In the genomic region with DNA sequence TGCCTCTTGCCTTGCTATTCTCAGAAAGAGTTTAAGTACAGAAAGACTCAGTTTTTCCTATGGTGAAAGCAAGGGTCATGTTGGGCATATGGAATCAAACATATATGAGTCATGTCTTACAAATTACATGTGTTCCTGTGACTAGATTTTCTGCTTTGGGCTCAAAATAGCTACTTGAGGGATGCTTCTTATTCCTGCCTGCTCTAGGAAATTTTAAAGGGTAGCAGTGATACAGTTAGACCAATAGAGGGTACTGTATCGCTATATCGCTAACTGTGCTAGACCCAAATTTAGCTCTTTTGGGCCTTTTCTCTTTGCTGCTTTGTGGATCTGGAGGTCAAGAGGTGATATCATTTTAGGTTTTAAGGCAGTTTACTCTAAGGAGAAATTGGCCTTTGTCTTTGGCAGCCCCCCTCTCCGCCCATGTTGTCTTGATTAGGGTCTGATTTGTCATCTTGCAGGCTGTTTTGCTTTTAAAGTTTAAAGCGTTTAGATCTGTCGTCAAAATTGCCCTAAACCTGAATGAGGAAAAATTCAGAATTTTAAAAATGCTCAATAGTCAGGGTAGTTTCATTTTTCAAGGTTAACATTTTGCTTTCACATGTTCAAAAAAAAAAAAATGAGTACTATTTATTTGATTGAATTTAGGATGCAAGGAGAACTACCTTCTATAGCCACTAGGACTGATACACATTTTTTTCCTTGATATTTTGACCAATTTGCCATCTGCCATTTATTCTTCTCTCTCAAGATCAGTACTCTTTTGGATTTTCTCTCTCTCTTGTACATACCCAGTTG, we compare ENCODE assay signal across 1 cellular context.
TF ChIP-seq lines count a peak whose summit lies in the region.

No MANE protein-coding gene starts in this region.

TF ChIP-seq in HepG2, 621 proteins besides CTCF, POLR2A, EP300 and RAD21 (continued from another document):
- TF ChIP-seq MAFG (CRISPR knock-in tag; IDR thresholded peaks at IDR 0.05) (no peak), JUN (CRISPR knock-in tag; IDR thresholded peaks at IDR 0.05) (no peak), HMGXB4 (CRISPR knock-in tag; IDR thresholded peaks at IDR 0.05; ENCODE audit: borderline replicate concordance in 1 of 2, low read depth in 1 of 2) (peak in 1 of 2 experiments; percentile 48; a peak in 1 of 4 replicates), ZFX (CRISPR knock-in tag; IDR thresholded peaks at IDR 0.05; ENCODE audit: low read depth) (0 out of 2 replicates have a peak, but pooled peaks have one; percentile 16), ZBED4 (CRISPR knock-in tag; IDR thresholded peaks at IDR 0.05; ENCODE audit: borderline replicate concordance) (peak; percentile 52; the same call in 1 of the 2 replicates), MBNL3 (CRISPR knock-in tag; conservative IDR thresholded peaks at IDR 0.05) (no peak), KLF13 (CRISPR knock-in tag; IDR thresholded peaks at IDR 0.05) (no peak), ZNF382 (CRISPR knock-in tag; IDR thresholded peaks at IDR 0.05; ENCODE audit: borderline replicate concordance) (no peak), IRX3 (CRISPR knock-in tag; IDR thresholded peaks at IDR 0.05; ENCODE audit: borderline replicate concordance, low read depth) (no peak), ATF4 (CRISPR knock-in tag; IDR thresholded peaks at IDR 0.05) (no peak), ZNF296 (CRISPR knock-in tag; conservative IDR thresholded peaks at IDR 0.05) (no peak), TMF1 (CRISPR knock-in tag; IDR thresholded peaks at IDR 0.05; ENCODE audit: low read depth) (no peak), TOE1 (CRISPR knock-in tag; IDR thresholded peaks at IDR 0.05) (no peak), TEAD2 (CRISPR knock-in tag; IDR thresholded peaks at IDR 0.05) (no peak)
- TF ChIP-seq, protein P1, sequence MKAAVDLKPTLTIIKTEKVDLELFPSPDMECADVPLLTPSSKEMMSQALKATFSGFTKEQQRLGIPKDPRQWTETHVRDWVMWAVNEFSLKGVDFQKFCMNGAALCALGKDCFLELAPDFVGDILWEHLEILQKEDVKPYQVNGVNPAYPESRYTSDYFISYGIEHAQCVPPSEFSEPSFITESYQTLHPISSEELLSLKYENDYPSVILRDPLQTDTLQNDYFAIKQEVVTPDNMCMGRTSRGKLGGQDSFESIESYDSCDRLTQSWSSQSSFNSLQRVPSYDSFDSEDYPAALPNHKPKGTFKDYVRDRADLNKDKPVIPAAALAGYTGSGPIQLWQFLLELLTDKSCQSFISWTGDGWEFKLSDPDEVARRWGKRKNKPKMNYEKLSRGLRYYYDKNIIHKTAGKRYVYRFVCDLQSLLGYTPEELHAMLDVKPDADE (CRISPR knock-in tag; IDR thresholded peaks at IDR 0.05), result no peak
- TF ChIP-seq, protein P2, sequence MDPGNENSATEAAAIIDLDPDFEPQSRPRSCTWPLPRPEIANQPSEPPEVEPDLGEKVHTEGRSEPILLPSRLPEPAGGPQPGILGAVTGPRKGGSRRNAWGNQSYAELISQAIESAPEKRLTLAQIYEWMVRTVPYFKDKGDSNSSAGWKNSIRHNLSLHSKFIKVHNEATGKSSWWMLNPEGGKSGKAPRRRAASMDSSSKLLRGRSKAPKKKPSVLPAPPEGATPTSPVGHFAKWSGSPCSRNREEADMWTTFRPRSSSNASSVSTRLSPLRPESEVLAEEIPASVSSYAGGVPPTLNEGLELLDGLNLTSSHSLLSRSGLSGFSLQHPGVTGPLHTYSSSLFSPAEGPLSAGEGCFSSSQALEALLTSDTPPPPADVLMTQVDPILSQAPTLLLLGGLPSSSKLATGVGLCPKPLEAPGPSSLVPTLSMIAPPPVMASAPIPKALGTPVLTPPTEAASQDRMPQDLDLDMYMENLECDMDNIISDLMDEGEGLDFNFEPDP (CRISPR knock-in tag; conservative IDR thresholded peaks at IDR 0.05), result no peak
- TF ChIP-seq, protein P3, sequence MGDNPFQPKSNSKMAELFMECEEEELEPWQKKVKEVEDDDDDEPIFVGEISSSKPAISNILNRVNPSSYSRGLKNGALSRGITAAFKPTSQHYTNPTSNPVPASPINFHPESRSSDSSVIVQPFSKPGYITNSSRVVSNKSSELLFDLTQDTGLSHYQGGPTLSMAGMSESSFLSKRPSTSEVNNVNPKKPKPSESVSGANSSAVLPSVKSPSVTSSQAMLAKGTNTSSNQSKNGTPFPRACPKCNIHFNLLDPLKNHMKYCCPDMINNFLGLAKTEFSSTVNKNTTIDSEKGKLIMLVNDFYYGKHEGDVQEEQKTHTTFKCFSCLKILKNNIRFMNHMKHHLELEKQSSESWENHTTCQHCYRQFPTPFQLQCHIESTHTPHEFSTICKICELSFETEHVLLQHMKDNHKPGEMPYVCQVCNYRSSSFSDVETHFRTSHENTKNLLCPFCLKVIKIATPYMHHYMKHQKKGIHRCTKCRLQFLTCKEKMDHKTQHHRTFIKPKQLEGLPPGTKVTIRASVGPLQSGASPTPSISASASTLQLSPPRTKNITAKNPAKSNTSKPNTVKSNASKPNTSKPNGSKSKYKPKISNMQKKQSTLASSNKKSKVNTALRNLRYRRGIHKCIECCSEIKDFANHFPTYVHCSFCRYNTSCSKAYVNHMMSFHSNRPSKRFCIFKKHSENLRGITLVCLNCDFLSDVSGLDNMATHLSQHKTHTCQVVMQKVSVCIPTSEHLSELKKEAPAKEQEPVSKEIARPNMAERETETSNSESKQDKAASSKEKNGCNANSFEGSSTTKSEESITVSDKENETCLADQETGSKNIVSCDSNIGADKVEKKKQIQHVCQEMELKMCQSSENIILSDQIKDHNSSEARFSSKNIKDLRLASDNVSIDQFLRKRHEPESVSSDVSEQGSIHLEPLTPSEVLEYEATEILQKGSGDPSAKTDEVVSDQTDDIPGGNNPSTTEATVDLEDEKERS (CRISPR knock-in tag; IDR thresholded peaks at IDR 0.05), result no peak
